ENCODE assay signal across 8 cellular contexts in the genomic region with DNA sequence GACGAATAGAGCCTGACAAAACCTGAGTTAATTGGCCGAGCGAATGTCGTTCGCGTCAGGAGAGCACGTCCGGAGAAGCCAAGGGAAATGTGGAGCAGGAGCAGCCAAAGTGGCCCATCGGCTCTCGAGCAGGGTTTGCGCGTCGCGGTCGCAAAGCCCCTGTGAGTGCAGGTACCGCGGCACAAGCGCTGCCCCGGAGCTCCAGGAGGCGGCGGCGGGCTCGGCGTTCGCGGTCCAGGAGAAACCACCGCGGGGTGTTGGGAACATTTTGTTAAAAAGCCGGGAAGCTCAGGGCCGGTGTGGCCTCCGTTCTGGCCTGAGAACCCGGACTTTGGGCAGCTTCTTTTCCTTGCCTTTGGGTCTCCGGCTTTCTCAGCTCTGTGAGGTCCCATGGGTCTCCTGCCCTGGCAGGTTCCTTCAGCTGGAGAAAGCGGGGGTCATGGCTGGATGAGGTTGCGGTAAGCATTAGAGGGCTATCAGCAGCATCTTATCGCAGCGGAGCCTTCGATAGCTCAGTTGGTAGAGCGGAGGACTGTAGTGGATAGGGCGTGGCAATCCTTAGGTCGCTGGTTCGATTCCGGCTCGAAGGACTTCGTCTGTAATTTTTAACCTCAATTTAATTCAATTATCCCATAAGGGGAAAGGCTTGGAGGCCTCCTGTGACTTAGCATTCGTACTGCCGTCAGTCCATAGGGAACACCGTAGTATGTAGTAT. TPM values are rescaled to one million over a fixed set of nuclear protein-coding genes. Genes with fewer than 3 reads are reported as not detected.
DNase-seq lines count a peak whose midpoint lies in the region; ATAC-seq and TF ChIP-seq lines count a peak whose summit lies in the region.

No MANE protein-coding gene starts in this region.

- ATAC-seq in GM19351 (IDR thresholded peaks at IDR 0.05; ENCODE audit: unreplicated experiment) (peak; percentile 41), HG03520 (IDR thresholded peaks at IDR 0.05; ENCODE audit: unreplicated experiment) (peak; percentile 42), right lobe of liver (peak; percentile 74 to 80 (median 78))

- TF ChIP-seq CTCF in C4-2B (conservative IDR thresholded peaks at IDR 0.05) (no peak; the same call in 1 of the 2 replicates), right lobe of liver (IDR thresholded peaks at IDR 0.05) (peak; percentile 21 to 37 (median 29))

- peak; percentile 92 for DNase-seq in NCI-H69 (lab: John Stamatoyannopoulos, UW)
- peak; percentile 90 to 98 for DNase-seq in activated CD4-positive, alpha-beta T cell treated with anti-CD3 and anti-CD28 coated beads, Interleukin-2, amount 50 U/mL, for 24 hours (ENCODE audit: low read depth in 1 of 2, low spot score in 1 of 2)
- peak; percentile 80 to 90 for DNase-seq in dermis microvascular lymphatic vessel endothelial cell (ENCODE audit: low read depth in 2 of 2)
- DNase-seq in right lobe of liver, result peak; percentile 76 to 88 (median 84)
- peak; percentile 86 to 87 for DNase-seq in stimulated activated CD4-positive, alpha-beta T cell treated with anti-CD3 and anti-CD28 coated beads, Interleukin-4, amount 100 ng/mL, for 4 hours

- peak; percentile 59 for TF ChIP-seq POLR2A in right lobe of liver (IDR thresholded peaks at IDR 0.05)

- peaks cover 0 to 2% (median 0%) of the 10 kb centered on the region in 4 donors for H3K36me3 ChIP-seq in right lobe of liver

- peaks cover 0 to 9% (median 4%) of the 10 kb centered on the region in 4 donors for H3K4me1 ChIP-seq in right lobe of liver

- intact Hi-C loops in right lobe of liver (cut with DNase I), result no loop called here

- peak overlapping the region; percentile 80 for H3K27ac ChIP-seq in C4-2B
- H3K27ac ChIP-seq in right lobe of liver, result peak overlapping the region; percentile 57 to 66 (median 62)

- H3K27me3 ChIP-seq in right lobe of liver, result no peaks in the 10 kb centered on the region

- no peaks in the 10 kb centered on the region for H3K9me3 ChIP-seq in right lobe of liver

- WGBS in right lobe of liver (ENCODE audit: insufficient coverage, low coverage, low lambda C conversion rate, missing lambda C conversion rate), result under 1% methylated on average over 15 of the region's 48 CpGs

- H3K4me3 ChIP-seq in right lobe of liver, result peak overlapping the region; percentile 82 to 92 (median 89)

RNA-seq across cellular contexts. Expression of a gene that starts 1.0 kb away (rescaled TPM):
- total RNA-seq in dermis microvascular lymphatic vessel endothelial cell (16.2 and 18.1 TPM in 2 replicates), right lobe of liver (1 to 10 TPM; 3.9 to 7.4 (median 6.4) TPM)

RNA-seq across cellular contexts. Expression of a gene that starts 17.7 kb away (rescaled TPM):
- 14.4 and 28.3 TPM in 2 replicates for total RNA-seq in dermis microvascular lymphatic vessel endothelial cell
- total RNA-seq in right lobe of liver, result 10 to 100 TPM; 29.1 to 62.7 (median 50.0) TPM

RNA-seq across cellular contexts. Expression of a gene that starts 21.0 kb away (rescaled TPM):
- 418 and 498 TPM in 2 replicates for total RNA-seq in dermis microvascular lymphatic vessel endothelial cell
- 100 to 1,000 TPM; 144 to 182 (median 161) TPM for total RNA-seq in right lobe of liver

RNA-seq across cellular contexts. Expression of a gene that starts 28.0 kb away (rescaled TPM):
- 21.3 and 37.0 TPM in 2 replicates for total RNA-seq in dermis microvascular lymphatic vessel endothelial cell
- total RNA-seq in right lobe of liver, result 10 to 100 TPM in 5 of 6 experiments, 1 to 10 TPM in 1; 7.2 to 26.1 (median 21.0) TPM

RNA-seq across cellular contexts. Expression of a gene that starts 36.1 kb away (rescaled TPM):
- total RNA-seq in dermis microvascular lymphatic vessel endothelial cell (3.0 and 3.2 TPM in 2 replicates), right lobe of liver (100 to 1,000 TPM; 101 to 283 (median 206) TPM)

Comparison
In these comparisons a context has a peak if more than half of its experiments do, and no peak if none do; other contexts are left out.
1. Peak in every context shown above with its lines: DNase-seq, ATAC-seq, H3K4me3 ChIP-seq and H3K27ac ChIP-seq.